Comparison of ENCODE assay signal across 8 cellular contexts in the genomic region with DNA sequence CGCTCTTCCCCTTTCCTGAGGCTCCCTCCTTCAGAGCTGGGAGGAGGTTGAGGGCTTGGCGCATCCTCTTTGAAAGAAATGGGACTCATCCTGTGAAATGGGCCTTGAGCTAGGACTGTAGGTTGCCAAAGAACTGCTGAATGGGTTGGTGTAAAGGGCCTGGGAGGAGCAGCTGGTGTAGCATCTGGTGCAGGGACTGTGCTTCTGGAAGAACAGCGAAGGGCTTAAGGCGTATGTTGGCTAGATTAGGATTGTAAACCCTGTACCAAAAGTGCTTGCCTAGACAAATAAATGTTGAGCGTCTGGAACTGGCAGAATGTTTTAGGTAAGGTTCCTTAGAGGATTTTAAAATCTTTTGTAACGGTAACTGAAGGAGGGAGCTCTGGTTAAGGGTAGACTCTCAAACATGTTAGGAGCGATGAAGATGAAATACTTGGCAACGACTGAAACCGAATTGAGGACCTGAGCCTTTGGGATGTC. TPM values are rescaled to one million over a fixed set of nuclear protein-coding genes. Genes with fewer than 3 reads are reported as not detected.
DNase-seq lines count a peak whose midpoint lies in the region; ATAC-seq and TF ChIP-seq lines count a peak whose summit lies in the region.

No MANE protein-coding gene starts in this region.

- peak overlapping the region; percentile 78 to 95 for H3K4me3 ChIP-seq in vagina

- peak; percentile 34 for DNase-seq in AG08396 (ENCODE audit: low spot score)
- peak; percentile 70 for DNase-seq in OCI-M1 (lab: John Stamatoyannopoulos, UW)
- DNase-seq in dermis blood vessel endothelial cell = peak; percentile 59
- peak; percentile 54 for DNase-seq in midbrain (lab: John Stamatoyannopoulos, UW)
- no peak for DNase-seq in vagina (ENCODE audit: extremely low spot score in 2 of 2)
- DNase-seq in NCI-H1105 (lab: John Stamatoyannopoulos, UW) = no peak

- H3K27ac ChIP-seq in vagina = peak overlapping the region; percentile 95

- no peaks in the 10 kb centered on the region for H3K36me3 ChIP-seq in vagina

- TF ChIP-seq POLR2A in vagina (IDR thresholded peaks at IDR 0.05) = no peak

- peak; percentile 41 for ATAC-seq in GM18517 (IDR thresholded peaks at IDR 0.05; ENCODE audit: unreplicated experiment)
- ATAC-seq in HG03025 (IDR thresholded peaks at IDR 0.05; ENCODE audit: low FRiP score, unreplicated experiment) = peak; percentile 42

- no peaks in the 10 kb centered on the region for H3K27me3 ChIP-seq in vagina

- TF ChIP-seq CTCF in vagina (IDR thresholded peaks at IDR 0.05) = no peak

- H3K4me1 ChIP-seq in vagina = peaks cover 61% of the 10 kb centered on the region

- intact Hi-C loops in vagina (cut with DNase I) = no loop called here

- H3K9me3 ChIP-seq in vagina = no peaks in the 10 kb centered on the region

RNA-seq across cellular contexts. Expression of a gene that starts 0.6 kb away (rescaled TPM):
- total RNA-seq in dermis blood vessel endothelial cell (12.9 and 22.4 TPM in 2 replicates), vagina (16.0 TPM)

RNA-seq across cellular contexts. Expression of a gene that starts 27.4 kb away (rescaled TPM):
- total RNA-seq in dermis blood vessel endothelial cell (15.5 and 27.9 TPM in 2 replicates), vagina (6.4 TPM)

Comparison
In these comparisons a context has a peak if more than half of its experiments do, and no peak if none do; other contexts are left out.
1. DNase-seq: peak in AG08396 (single experiment), OCI-M1 (single experiment), dermis blood vessel endothelial cell (single experiment) and midbrain (single experiment); none in vagina (0 of 2) and NCI-H1105 (single experiment).